ENCODE assay signal across 23 cellular contexts in genomic region chr4:119237642-119238041, GRCh38. TPM values are rescaled to one million over a fixed set of nuclear protein-coding genes. Genes with fewer than 3 reads are reported as not detected.
DNase-seq lines count a peak whose midpoint lies in the region; ATAC-seq and TF ChIP-seq lines count a peak whose summit lies in the region.
"Had no signal": no experiment of that assay in that cellular context is flagged by ENCODE, and none has a peak within 500 bp of the region (broad histone marks: within the 10 kb centered on the region; RNA-seq: fewer than 3 reads in every experiment).

No MANE protein-coding gene starts in this region.

- H4K20me1 ChIP-seq in OCI-LY3 (ENCODE audit: insufficient read depth, low read length) = peaks cover 6% of the 10 kb centered on the region; the same call in 1 of the 2 replicates

- peaks cover 45% of the 10 kb centered on the region for H3K4me1 Mint-ChIP-seq in activated naive CD4-positive, alpha-beta T cell treated with anti-CD3 and anti-CD28 coated beads, Interleukin-2, amount 50 U/mL, for 24 hours
- H3K4me1 Mint-ChIP-seq in activated naive CD8-positive, alpha-beta T cell treated with anti-CD3 and anti-CD28 coated beads for 36 hours = peaks cover 40% of the 10 kb centered on the region
- peaks cover 36% of the 10 kb centered on the region for H3K4me1 Mint-ChIP-seq in stimulated activated memory B cell treated with anti-CD40 and anti-IgM and Interleukin-4, amounts not matched to agents 10 μg/mL and 1 μg/mL and 100 μg/mL, for 72 hours

- no peak for DNase-seq in activated naive CD4-positive, alpha-beta T cell treated with Interleukin-2 at 50 U/mL for 16 hours
- no peak for DNase-seq in activated naive CD8-positive, alpha-beta T cell treated with anti-CD3 and anti-CD28 coated beads for 36 hours
- DNase-seq in RWPE1 (ENCODE audit: low spot score) (no peak), tibial nerve (ENCODE audit: low spot score in 2 of 2) (no peak)
- DNase-seq: activated B cell treated with CpG ODN at 0.5 μM for 24 hours; activated gamma-delta T cell treated with Interleukin-2 at 50 U/mL for 16 hours; DMS 273 treated with DMSO at 0.1 percent for 48 hours; MG63; NCI-H1417; NCI-H2081 treated with DMSO at 0.1 percent for 48 hours; NCI-H345; NCI-H748 treated with DMSO at 0.1 percent for 48 hours; right lobe of liver; stimulated activated CD4-positive, alpha-beta T cell treated with anti-CD3 and anti-CD28 coated beads, Interleukin-12 subunit alpha, Interleukin-12 subunit beta, amount 100 ng/mL, for 4 hours; stimulated activated naive CD4-positive, alpha-beta T cell treated with Interleukin-2 at 50 U/mL for 16 hours; T1000 had no signal

- no peaks in the 10 kb centered on the region for H3K27me3 ChIP-seq in OCI-LY3 (ENCODE audit: low read depth, low read length)
- H3K27me3 ChIP-seq in tibial nerve = no peaks in the 10 kb centered on the region
- H3K27me3 ChIP-seq: MG63, right lobe of liver had no signal

- peaks cover 14% of the 10 kb centered on the region for H3K36me3 Mint-ChIP-seq in activated naive CD4-positive, alpha-beta T cell treated with anti-CD3 and anti-CD28 coated beads, Interleukin-2, amount 50 U/mL, for 24 hours
- H3K36me3 Mint-ChIP-seq in activated naive CD8-positive, alpha-beta T cell treated with anti-CD3 and anti-CD28 coated beads for 36 hours = peaks cover 25% of the 10 kb centered on the region
- peaks cover 22% of the 10 kb centered on the region for H3K36me3 Mint-ChIP-seq in stimulated activated memory B cell treated with anti-CD40 and anti-IgM and Interleukin-4, amounts not matched to agents 10 μg/mL and 1 μg/mL and 100 μg/mL, for 72 hours

- no peak overlapping the region for H3K4me3 Mint-ChIP-seq in activated naive CD4-positive, alpha-beta T cell treated with anti-CD3 and anti-CD28 coated beads, Interleukin-2, amount 50 U/mL, for 24 hours
- no peak overlapping the region for H3K4me3 Mint-ChIP-seq in activated naive CD8-positive, alpha-beta T cell treated with anti-CD3 and anti-CD28 coated beads for 36 hours
- H3K4me3 Mint-ChIP-seq in stimulated activated memory B cell treated with anti-CD40 and anti-IgM and Interleukin-4, amounts not matched to agents 10 μg/mL and 1 μg/mL and 100 μg/mL, for 72 hours = no peak overlapping the region
- H3K4me3 Mint-ChIP-seq: activated B cell treated with CpG ODN at 0.5 μM for 24 hours; CD14-positive monocyte; central memory CD8-positive, alpha-beta T cell; neural crest cell had no signal

- no peaks in the 10 kb centered on the region for H3K27me3 Mint-ChIP-seq in activated naive CD4-positive, alpha-beta T cell treated with anti-CD3 and anti-CD28 coated beads, Interleukin-2, amount 50 U/mL, for 24 hours
- no peaks in the 10 kb centered on the region for H3K27me3 Mint-ChIP-seq in activated naive CD8-positive, alpha-beta T cell treated with anti-CD3 and anti-CD28 coated beads for 36 hours
- H3K27me3 Mint-ChIP-seq in stimulated activated memory B cell treated with anti-CD40 and anti-IgM and Interleukin-4, amounts not matched to agents 10 μg/mL and 1 μg/mL and 100 μg/mL, for 72 hours = no peaks in the 10 kb centered on the region
- H3K27me3 Mint-ChIP-seq: activated B cell treated with CpG ODN at 0.5 μM for 24 hours; central memory CD8-positive, alpha-beta T cell had no signal

- peak overlapping the region; percentile 67 for H3K4me2 ChIP-seq in OCI-LY3 (ENCODE audit: low read length)

- no peaks in the 10 kb centered on the region for H3K9me3 ChIP-seq in OCI-LY3 (ENCODE audit: insufficient read depth, low read length)
- no peaks in the 10 kb centered on the region for H3K9me3 ChIP-seq in tibial nerve
- H3K9me3 ChIP-seq: MG63, right lobe of liver had no signal

- H3K4me1 ChIP-seq in OCI-LY3 (ENCODE audit: low read length) = peaks cover 69% of the 10 kb centered on the region
- H3K4me1 ChIP-seq in tibial nerve = peaks cover 0 to 68% (median 4%) of the 10 kb centered on the region in 4 donors
- H3K4me1 ChIP-seq: right lobe of liver had no signal

- ATAC-seq in stimulated activated memory B cell treated with anti-CD40 and anti-IgM and Interleukin-4, amounts not matched to agents 10 μg/mL and 1 μg/mL and 100 μg/mL, for 72 hours = no peak
- no peak for ATAC-seq in HG03097 (IDR thresholded peaks at IDR 0.05; ENCODE audit: low FRiP score, unreplicated experiment)
- ATAC-seq: right lobe of liver had no signal

- H3K4me3 ChIP-seq in OCI-LY3 (ENCODE audit: low read length) = peak overlapping the region; percentile 27
- no peak overlapping the region for H3K4me3 ChIP-seq in tibial nerve
- H3K4me3 ChIP-seq: MG63, right lobe of liver had no signal

- TF ChIP-seq EP300 in tibial nerve (IDR thresholded peaks at IDR 0.05) = no peak

- CTCF ChIA-PET in RWPE1 (lab: Yijun Ruan, JAX) = no interaction called here

- 97 to 98% methylated on average over 2 of the region's 2 CpGs for WGBS in tibial nerve, 2 donors

- TF ChIP-seq CTCF in OCI-LY3 (IDR thresholded peaks at IDR 0.05; ENCODE audit: low read depth, low read length) = no peak
- no peak for TF ChIP-seq CTCF in RWPE1 (conservative IDR thresholded peaks at IDR 0.05; ENCODE audit: low read depth)
- TF ChIP-seq CTCF in tibial nerve (IDR thresholded peaks at IDR 0.05) = no peak

- POLR2A ChIA-PET in RWPE1 (lab: Yijun Ruan, JAX; ENCODE audit: low non-redundant PET) = no interaction called here

- H3K36me3 ChIP-seq in OCI-LY3 (replicated peaks; ENCODE audit: low read depth, low read length) (peaks cover 9% of the 10 kb centered on the region), tibial nerve (peaks cover 0 to 80% (median 0%) of the 10 kb centered on the region in 3 donors)

- no peak overlapping the region for H2AFZ ChIP-seq in OCI-LY3 (ENCODE audit: low read depth, low read length)

- peaks cover 7% of the 10 kb centered on the region for H3K79me2 ChIP-seq in OCI-LY3 (ENCODE audit: low read length)

- H3K9me3 Mint-ChIP-seq in activated naive CD4-positive, alpha-beta T cell treated with anti-CD3 and anti-CD28 coated beads, Interleukin-2, amount 50 U/mL, for 24 hours = no peaks in the 10 kb centered on the region
- no peaks in the 10 kb centered on the region for H3K9me3 Mint-ChIP-seq in activated naive CD8-positive, alpha-beta T cell treated with anti-CD3 and anti-CD28 coated beads for 36 hours
- H3K9me3 Mint-ChIP-seq in stimulated activated memory B cell treated with anti-CD40 and anti-IgM and Interleukin-4, amounts not matched to agents 10 μg/mL and 1 μg/mL and 100 μg/mL, for 72 hours = no peaks in the 10 kb centered on the region
- H3K9me3 Mint-ChIP-seq: activated B cell treated with CpG ODN at 0.5 μM for 24 hours; CD14-positive monocyte; central memory CD8-positive, alpha-beta T cell; neural crest cell had no signal

- H3K9ac ChIP-seq in OCI-LY3 (ENCODE audit: low read length) = peak overlapping the region; percentile 12; the same call in 1 of the 2 replicates

- peak overlapping the region; percentile 71 for H3K27ac Mint-ChIP-seq in activated naive CD4-positive, alpha-beta T cell treated with anti-CD3 and anti-CD28 coated beads, Interleukin-2, amount 50 U/mL, for 24 hours
- peak overlapping the region; percentile 89 for H3K27ac Mint-ChIP-seq in activated naive CD8-positive, alpha-beta T cell treated with anti-CD3 and anti-CD28 coated beads for 36 hours
- peak overlapping the region; percentile 68 for H3K27ac Mint-ChIP-seq in stimulated activated memory B cell treated with anti-CD40 and anti-IgM and Interleukin-4, amounts not matched to agents 10 μg/mL and 1 μg/mL and 100 μg/mL, for 72 hours

- TF ChIP-seq POLR2A in tibial nerve (IDR thresholded peaks at IDR 0.05) = no peak

- H3K27ac ChIP-seq in OCI-LY3 (ENCODE audit: low read length) (peak overlapping the region; percentile 70), RWPE1 (no peak overlapping the region), tibial nerve (no peak overlapping the region)
- H3K27ac ChIP-seq: right lobe of liver had no signal

RNA-seq across cellular contexts. Expression of gene USP53, which starts 25.1 kb away (rescaled TPM):
- 10 to 100 TPM; 12.6 to 13.0 TPM for total RNA-seq in activated naive CD8-positive, alpha-beta T cell treated with anti-CD3 and anti-CD28 coated beads for 36 hours
- total RNA-seq in tibial nerve = 100 to 1,000 TPM; 549 to 892 (median 654) TPM

Comparison
In these comparisons a context has a peak if more than half of its experiments do, and no peak if none do; other contexts are left out.
1. RNA of gene USP53, which starts 25.1 kb away (total RNA-seq): 549 to 892 TPM in tibial nerve; 12.6 to 13.0 TPM in activated naive CD8-positive, alpha-beta T cell treated with anti-CD3 and anti-CD28 coated beads for 36 hours; every median in the first group is over 10 times any median in the second.
2. Peak in every context shown above with its lines, with median percentiles within 50 percentile points of each other: H3K27ac Mint-ChIP-seq.